ENCODE assay signal across 31 cellular contexts in the genomic region with DNA sequence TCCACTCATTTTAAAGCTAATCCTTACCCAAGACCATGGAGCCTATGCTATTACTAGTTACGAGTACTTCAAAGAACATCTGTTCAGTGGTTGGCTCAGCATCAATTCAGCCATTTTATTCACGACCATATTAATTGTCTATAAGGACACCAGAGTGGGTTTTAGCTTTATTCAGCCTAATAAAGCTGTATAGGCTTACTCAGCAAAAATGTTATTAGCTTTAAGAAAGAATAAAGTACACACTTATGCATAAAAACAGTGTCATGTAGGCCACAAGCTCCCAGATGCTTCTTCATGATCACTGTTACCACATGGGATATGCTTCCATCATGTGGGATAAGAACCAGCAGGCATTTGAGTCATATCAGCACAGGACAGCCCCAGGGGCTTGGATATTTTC.
"Had no signal": no experiment of that assay in that cellular context is flagged by ENCODE, and none has a peak within 500 bp of the region (broad histone marks: within the 10 kb centered on the region; RNA-seq: fewer than 3 reads in every experiment).

No MANE protein-coding gene starts in this region.

- H3K4me1 ChIP-seq: left ventricle myocardium inferior, neural progenitor cell, prostate gland, sigmoid colon, spleen, tibial artery, upper lobe of right lung had no signal

- H2AFZ ChIP-seq: neural progenitor cell had no signal

- H3K9ac ChIP-seq: neural progenitor cell had no signal

- DNase-seq: hypothalamus; immature natural killer cell; kidney; left ventricle myocardium inferior; mesendoderm; naive B cell; natural killer cell; nephron progenitor cell; occipital lobe; posterior cingulate gyrus; retina; right cardiac atrium; sigmoid colon; small intestine; spleen; stimulated activated CD4-positive, alpha-beta T cell treated with anti-CD3 and anti-CD28 coated beads, Interleukin-4, amount 100 ng/mL, for 24 hours; stimulated activated naive CD4-positive, alpha-beta T cell; tibial artery; trophoblast cell; upper lobe of right lung had no signal

- H3K27ac Mint-ChIP-seq: immature natural killer cell; mesothelial cell of epicardium; naive B cell; natural killer cell; nephron progenitor cell; neural progenitor cell; stimulated activated effector memory CD8-positive, alpha-beta T cell treated with anti-CD3 and anti-CD28 coated beads, Interleukin-12 subunit alpha, Interleukin-12 subunit beta, amount 100 ng/mL, for 72 hours; stimulated activated naive CD8-positive, alpha-beta T cell treated with anti-CD3 and anti-CD28 coated beads, Interleukin-15, Interleukin-2, amounts not matched to agents 100 ng/mL and 50 ng/mL, for 24 hours had no signal

- H3K4me3 Mint-ChIP-seq: immature natural killer cell; mesothelial cell of epicardium; naive B cell; natural killer cell; nephron progenitor cell; neural progenitor cell; stimulated activated effector memory CD8-positive, alpha-beta T cell treated with anti-CD3 and anti-CD28 coated beads, Interleukin-12 subunit alpha, Interleukin-12 subunit beta, amount 100 ng/mL, for 72 hours; stimulated activated naive CD8-positive, alpha-beta T cell treated with anti-CD3 and anti-CD28 coated beads, Interleukin-15, Interleukin-2, amounts not matched to agents 100 ng/mL and 50 ng/mL, for 24 hours had no signal

- H3K9me3 Mint-ChIP-seq: neural progenitor cell; stimulated activated naive CD8-positive, alpha-beta T cell treated with anti-CD3 and anti-CD28 coated beads, Interleukin-15, Interleukin-2, amounts not matched to agents 100 ng/mL and 50 ng/mL, for 24 hours had no signal

- H3K27ac ChIP-seq: left ventricle myocardium inferior, neural progenitor cell, neutrophil, prostate gland, sigmoid colon, spleen, suprapubic skin, thoracic aorta, tibial artery, upper lobe of right lung had no signal

- H3K9me3 ChIP-seq: neutrophil, prostate gland, sigmoid colon, suprapubic skin, thoracic aorta, upper lobe of right lung had no signal

- ATAC-seq: natural killer cell; right cardiac atrium; stimulated activated effector memory CD8-positive, alpha-beta T cell treated with anti-CD3 and anti-CD28 coated beads, Interleukin-12 subunit alpha, Interleukin-12 subunit beta, amount 100 ng/mL, for 72 hours; upper lobe of right lung had no signal

- H3K36me3 ChIP-seq: left ventricle myocardium inferior, neural progenitor cell, neutrophil, prostate gland, sigmoid colon, spleen, suprapubic skin, thoracic aorta, tibial artery, upper lobe of right lung had no signal

- H3K4me2 ChIP-seq: neural progenitor cell had no signal

- H3K4me3 ChIP-seq: left ventricle myocardium inferior, lung, neural progenitor cell, prostate gland, sigmoid colon, spleen, suprapubic skin, thoracic aorta, tibial artery, upper lobe of right lung had no signal

- FAIRE-seq: islet of Langerhans, kidney, small intestine, urothelium cell line had no signal

- H3K4me1 Mint-ChIP-seq: immature natural killer cell; mesothelial cell of epicardium; naive B cell; natural killer cell; nephron progenitor cell; neural progenitor cell; stimulated activated effector memory CD8-positive, alpha-beta T cell treated with anti-CD3 and anti-CD28 coated beads, Interleukin-12 subunit alpha, Interleukin-12 subunit beta, amount 100 ng/mL, for 72 hours had no signal

- H3K27me3 ChIP-seq: neural progenitor cell, neutrophil, sigmoid colon, spleen, suprapubic skin, tibial artery, upper lobe of right lung had no signal

- H3K36me3 Mint-ChIP-seq: mesothelial cell of epicardium; naive B cell; natural killer cell; neural progenitor cell; stimulated activated effector memory CD8-positive, alpha-beta T cell treated with anti-CD3 and anti-CD28 coated beads, Interleukin-12 subunit alpha, Interleukin-12 subunit beta, amount 100 ng/mL, for 72 hours had no signal

- H3K27me3 Mint-ChIP-seq: naive B cell; stimulated activated naive CD8-positive, alpha-beta T cell treated with anti-CD3 and anti-CD28 coated beads, Interleukin-15, Interleukin-2, amounts not matched to agents 100 ng/mL and 50 ng/mL, for 24 hours had no signal
